ENCODE assay signal across 10 cellular contexts in the genomic region with DNA sequence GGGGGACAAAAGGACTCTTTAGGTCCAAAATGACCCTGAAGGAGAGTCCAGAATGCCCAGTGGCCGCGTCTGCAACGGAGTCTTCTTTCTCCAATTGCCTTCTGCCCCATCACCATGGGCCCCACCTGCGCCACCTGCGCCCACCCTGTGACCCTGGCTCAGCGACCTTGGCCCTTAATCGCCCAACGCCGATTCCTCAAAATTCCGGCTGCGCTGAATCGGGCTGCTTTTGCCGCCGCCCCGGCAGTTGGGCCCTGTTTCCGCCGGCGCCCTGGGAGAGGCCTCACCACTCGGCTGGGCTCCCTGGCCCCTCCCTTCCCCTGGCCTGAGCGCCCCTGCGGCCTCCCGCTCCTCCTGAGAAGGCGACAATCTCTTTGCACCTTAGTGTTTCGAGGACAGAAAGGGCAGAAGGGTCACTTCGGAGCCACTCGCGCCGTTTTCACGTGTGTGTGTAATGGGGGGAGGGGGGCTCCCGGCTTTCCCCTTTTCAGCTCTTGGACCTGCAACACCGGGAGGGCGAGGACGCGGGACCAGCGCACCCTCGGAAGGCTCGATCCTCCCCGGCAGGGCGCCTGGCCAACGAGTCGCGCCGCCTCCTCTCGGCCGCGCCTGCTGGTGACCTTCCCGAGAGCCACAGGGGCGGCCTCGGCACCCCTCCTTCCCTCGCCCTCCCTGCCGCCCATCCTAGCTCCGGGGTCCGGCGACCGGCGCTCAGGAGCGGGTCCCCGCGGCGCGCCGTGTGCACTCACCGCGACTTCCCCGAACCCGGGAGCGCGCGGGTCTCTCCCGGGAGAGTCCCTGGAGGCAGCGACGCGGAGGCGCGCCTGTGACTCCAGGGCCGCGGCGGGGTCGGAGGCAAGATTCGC. TPM values are rescaled to one million over a fixed set of nuclear protein-coding genes. Genes with fewer than 3 reads are reported as not detected.
DNase-seq lines count a peak whose midpoint lies in the region; ATAC-seq and TF ChIP-seq lines count a peak whose summit lies in the region.
"Had no signal": no experiment of that assay in that cellular context is flagged by ENCODE, and none has a peak within 500 bp of the region (broad histone marks: within the 10 kb centered on the region; RNA-seq: fewer than 3 reads in every experiment).

No MANE protein-coding gene starts in this region.

- H3K27ac ChIP-seq in RWPE1: peak overlapping the region; percentile 94
- no peak overlapping the region for H3K27ac ChIP-seq in iPS-18a (ENCODE audit: low read length)
- no peak overlapping the region for H3K27ac ChIP-seq in subcutaneous abdominal adipose tissue (ENCODE audit: low read depth, low read length)

- H3K4me3 ChIP-seq in iPS-18a (ENCODE audit: low read length) (peak overlapping the region; percentile 34), subcutaneous abdominal adipose tissue (ENCODE audit: low read depth in 1 of 5, low read length in 5 of 5) (peak overlapping the region in 4 of 5 donors; percentile 48 to 66 (median 54))

- H3K36me3 ChIP-seq in iPS-18a (ENCODE audit: control insufficient read depth, low read depth, low read length): no peaks in the 10 kb centered on the region
- no peaks in the 10 kb centered on the region for H3K36me3 ChIP-seq in subcutaneous abdominal adipose tissue (ENCODE audit: control insufficient read depth in 5 of 5, insufficient read depth in 5 of 5, low read length in 5 of 5)

- CTCF ChIA-PET in RWPE1 (lab: Yijun Ruan, JAX): interaction anchor here (0.5 to 0.7 kb wide), 3 partner anchors 291 to 1544 kb away, joined by 3 to 4 read pairs (median 3); no protein-coding TSS in a partner anchor

- no peak for TF ChIP-seq CTCF in RWPE1 (conservative IDR thresholded peaks at IDR 0.05; ENCODE audit: low read depth)

- H3K27me3 ChIP-seq in iPS-18a (ENCODE audit: control insufficient read depth, insufficient read depth, low read length) (peaks cover 100% of the 10 kb centered on the region), subcutaneous abdominal adipose tissue (ENCODE audit: control insufficient read depth in 5 of 5, insufficient read depth in 4 of 5, low read length in 5 of 5) (peaks cover 45 to 98% (median 89%) of the 10 kb centered on the region in 5 donors)

- DNase-seq in NCI-H748 (lab: John Stamatoyannopoulos, UW; ENCODE audit: unreplicated experiment): peak; percentile 38
- DNase-seq in NCI-H748 treated with DMSO at 0.1 percent for 48 hours (lab: John Stamatoyannopoulos, UW): no peak
- peak; percentile 48 for DNase-seq in RWPE1 (ENCODE audit: low spot score)
- no peak for DNase-seq in mucosa of gallbladder (ENCODE audit: low spot score)
- no peak for DNase-seq in NCI-H128 (lab: John Stamatoyannopoulos, UW; ENCODE audit: unreplicated experiment)
- DNase-seq: C1 segment of cervical spinal cord, GOT3 had no signal

- H3K4me1 ChIP-seq in iPS-18a (ENCODE audit: control insufficient read depth, low read depth, low read length) (peaks cover 10% of the 10 kb centered on the region), subcutaneous abdominal adipose tissue (ENCODE audit: control insufficient read depth in 5 of 5, insufficient read depth in 5 of 5, low read length in 5 of 5) (peaks cover 0 to 47% (median 44%) of the 10 kb centered on the region in 5 donors)

- POLR2A ChIA-PET in RWPE1 (lab: Yijun Ruan, JAX; ENCODE audit: low non-redundant PET): no interaction called here

- ATAC-seq in GM19351 (IDR thresholded peaks at IDR 0.05; ENCODE audit: unreplicated experiment): no peak

- H3K9ac ChIP-seq in iPS-18a (ENCODE audit: low read length) (no peak overlapping the region), subcutaneous abdominal adipose tissue (ENCODE audit: low read length in 5 of 5) (no peak overlapping the region)

- no peaks in the 10 kb centered on the region for H3K9me3 ChIP-seq in iPS-18a (ENCODE audit: control insufficient read depth, low read depth, low read length)
- peaks cover 0 to 3% (median 0%) of the 10 kb centered on the region in 5 donors for H3K9me3 ChIP-seq in subcutaneous abdominal adipose tissue (ENCODE audit: control insufficient read depth in 5 of 5, low read length in 5 of 5)

RNA-seq across cellular contexts. Expression of gene SIM2, which starts 0.5 kb away (rescaled TPM):
- total RNA-seq in mucosa of gallbladder: 0.14 TPM

Comparison
In these comparisons a context has a peak if more than half of its experiments do, and no peak if none do; other contexts are left out.
1. DNase-seq: peak in NCI-H748 (single experiment) and RWPE1 (single experiment); none in NCI-H748 treated with DMSO at 0.1 percent for 48 hours (single experiment), mucosa of gallbladder (single experiment) and NCI-H128 (single experiment).